ENCODE assay signal across 19 cellular contexts in the genomic region with DNA sequence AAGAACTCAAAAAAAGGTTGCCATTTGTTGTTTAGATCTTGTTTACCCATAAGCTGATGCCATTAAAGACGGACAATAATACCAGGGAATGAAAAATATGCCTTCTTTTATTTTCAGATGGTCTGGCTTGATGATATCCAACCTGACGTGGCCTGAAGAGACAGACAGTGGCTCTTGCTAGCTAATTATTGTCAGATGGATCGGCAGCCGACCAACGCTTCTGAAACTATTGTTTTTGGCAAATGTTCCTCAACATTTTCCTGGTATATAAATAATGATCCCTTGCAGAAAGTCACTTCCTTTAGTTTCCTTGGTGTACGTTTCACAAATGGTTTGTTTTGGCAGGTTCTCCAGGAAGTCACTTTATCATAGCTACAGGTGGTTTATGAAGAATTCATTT.
"Had no signal": no experiment of that assay in that cellular context is flagged by ENCODE, and none has a peak within 500 bp of the region (broad histone marks: within the 10 kb centered on the region; RNA-seq: fewer than 3 reads in every experiment).

No MANE protein-coding gene starts in this region.

- H3K36me3 ChIP-seq: left ventricle myocardium inferior, pancreas, prostate gland, sigmoid colon, spleen, tibial nerve, uterus had no signal

- H3K4me3 ChIP-seq: left ventricle myocardium inferior, lung, pancreas, prostate gland, sigmoid colon, spleen, tibial nerve, uterus had no signal

- H3K27ac ChIP-seq: left ventricle myocardium inferior, pancreas, prostate gland, sigmoid colon, spleen, tibial nerve, uterus had no signal

- H3K4me1 ChIP-seq: left ventricle myocardium inferior, pancreas, prostate gland, sigmoid colon, spleen, tibial nerve, uterus had no signal

- H3K27me3 ChIP-seq: pancreas, sigmoid colon, tibial nerve, uterus had no signal

- ATAC-seq: natural killer cell; pancreas; right cardiac atrium; stimulated activated effector memory CD8-positive, alpha-beta T cell treated with anti-CD3 and anti-CD28 coated beads, Interleukin-12 subunit alpha, Interleukin-12 subunit beta, amount 100 ng/mL, for 72 hours had no signal

- H3K9me3 ChIP-seq: pancreas, prostate gland, sigmoid colon, uterus had no signal

- DNase-seq: islet precursor cell; left ventricle myocardium inferior; naive B cell; natural killer cell; pancreas; posterior cingulate gyrus; retina; right cardiac atrium; sigmoid colon; small intestine; spleen; stimulated activated CD4-positive, alpha-beta T cell treated with anti-CD3 and anti-CD28 coated beads, Interleukin-4, amount 100 ng/mL, for 24 hours; stimulated activated naive CD4-positive, alpha-beta T cell; substantia nigra; uterus had no signal
